ENCODE assay signal across 9 cellular contexts in the genomic region with DNA sequence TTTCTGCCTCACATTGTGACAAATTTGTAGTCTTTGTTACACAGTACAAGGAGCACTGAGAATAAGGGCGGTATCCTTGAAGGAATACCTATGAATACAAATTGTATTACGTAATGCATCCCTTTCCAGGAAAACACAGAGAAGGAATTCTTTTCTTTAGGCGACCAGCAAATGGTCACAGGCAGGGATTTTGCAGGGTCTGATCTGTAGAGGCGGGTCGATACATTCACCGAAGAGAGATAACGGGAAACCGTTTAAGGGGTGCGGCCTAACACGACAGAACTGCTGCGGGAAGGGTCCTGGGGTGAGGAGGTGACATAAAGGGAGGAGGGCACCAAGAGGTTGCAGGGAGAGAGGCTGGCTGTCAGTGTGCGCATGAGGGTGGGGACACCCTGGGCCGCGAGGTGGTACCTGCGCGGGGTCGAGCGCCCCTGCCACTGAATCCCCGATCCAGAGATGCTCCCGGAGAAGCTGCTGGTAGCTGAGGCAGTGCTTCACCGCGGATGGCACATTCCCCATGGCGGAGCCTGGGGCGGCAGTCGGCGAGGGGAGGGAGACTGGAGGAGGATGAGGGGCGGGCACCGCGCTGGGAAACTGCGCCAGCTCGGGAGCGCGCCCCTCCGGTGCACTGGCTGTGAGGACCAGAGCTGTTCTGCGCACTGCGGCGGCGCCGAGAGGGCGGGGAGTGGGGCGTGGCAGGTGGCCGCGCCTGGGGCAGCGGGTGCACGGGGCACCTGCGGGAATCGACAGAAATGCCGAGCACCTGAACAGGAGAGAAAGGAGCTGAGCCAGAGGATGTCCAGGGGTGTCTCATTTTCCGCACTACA. TPM values are rescaled to one million over a fixed set of nuclear protein-coding genes. Genes with fewer than 3 reads are reported as not detected.
DNase-seq lines count a peak whose midpoint lies in the region; ATAC-seq, FAIRE-seq and TF ChIP-seq lines count a peak whose summit lies in the region.
"Had no signal": no experiment of that assay in that cellular context is flagged by ENCODE, and none has a peak within 500 bp of the region (broad histone marks: within the 10 kb centered on the region; RNA-seq: fewer than 3 reads in every experiment).

A gene (minus strand): TSS at position 656 of the 827 bp plus-strand sequence. CDS start 137 bp downstream, at position 519.

- no peaks in the 10 kb centered on the region for H3K4me1 ChIP-seq in HUES48 (ENCODE audit: control insufficient read depth, insufficient read depth, low read length)

- H3K27ac ChIP-seq in HUES48 (ENCODE audit: low read depth, low read length): no peak within 1 kb of the TSS
- H3K27ac ChIP-seq in angular gyrus (ENCODE audit: low read depth, low read length): peak within 1 kb of the TSS; percentile 64

- H3K36me3 ChIP-seq in HUES48 (ENCODE audit: control insufficient read depth, insufficient read depth, low read length): no peaks in the 10 kb centered on the region

- no peaks in the 10 kb centered on the region for H3K36me3 Mint-ChIP-seq in progenitor cell of endocrine pancreas (ENCODE audit: insufficient read depth)

- H3K9me3 ChIP-seq in HUES48 (ENCODE audit: control insufficient read depth, insufficient read depth, low read length): peaks cover 2% of the 10 kb centered on the region

- no peaks in the 10 kb centered on the region for H3K9me3 Mint-ChIP-seq in progenitor cell of endocrine pancreas (ENCODE audit: low read depth)

- peak within 1 kb of the TSS; percentile 90 for H3K4me3 Mint-ChIP-seq in progenitor cell of endocrine pancreas (ENCODE audit: low read depth)
- H3K4me3 Mint-ChIP-seq: activated naive CD8-positive, alpha-beta T cell had no signal

- H3K27me3 ChIP-seq in HUES48 (ENCODE audit: control insufficient read depth, insufficient read depth, low read length): peaks cover 11% of the 10 kb centered on the region; the same call in 1 of the 2 replicates

- H3K4me1 Mint-ChIP-seq in progenitor cell of endocrine pancreas (ENCODE audit: low read depth): peaks cover 14% of the 10 kb centered on the region

- no peak for FAIRE-seq in GM19239 (lab: Jason Lieb, UNC)

- peak within 1 kb of the TSS; percentile 89 for H3K27ac Mint-ChIP-seq in progenitor cell of endocrine pancreas
- H3K27ac Mint-ChIP-seq: activated naive CD8-positive, alpha-beta T cell had no signal

- H3K27me3 Mint-ChIP-seq in progenitor cell of endocrine pancreas: peaks cover 34% of the 10 kb centered on the region

- ATAC-seq in GM21717 (IDR thresholded peaks at IDR 0.05; ENCODE audit: unreplicated experiment): no peak

- H3K9ac ChIP-seq in HUES48 (ENCODE audit: low read depth, low read length): peak within 1 kb of the TSS; percentile 5; the same call in 1 of the 2 replicates

- no peak for TF ChIP-seq CTCF in progenitor cell of endocrine pancreas (IDR thresholded peaks at IDR 0.05; ENCODE audit: unreplicated experiment)

- H3K4me3 ChIP-seq in HUES48 (ENCODE audit: low read depth, low read length): peak within 1 kb of the TSS; percentile 75

- DNase-seq in hippocampal formation (lab: John Stamatoyannopoulos, UW) (peak; percentile 29 to 40), progenitor cell of endocrine pancreas (ENCODE audit: low spot score, unreplicated experiment) (peak; percentile 44), activated gamma-delta T cell treated with Interleukin-2 at 50 U/mL for 16 hours (no peak), NCI-H2029 (lab: John Stamatoyannopoulos, UW) (no peak), GM19239 (ENCODE audit: insufficient read length, low spot score) (no peak)

RNA-seq across cellular contexts. Expression of the gene that starts here (rescaled TPM):
- total RNA-seq in progenitor cell of endocrine pancreas: 0.96 and 1.8 TPM in 2 replicates

Comparison
In these comparisons a context has a peak if more than half of its experiments do, and no peak if none do; other contexts are left out.
1. DNase-seq: peak in hippocampal formation (2 of 2) and progenitor cell of endocrine pancreas (single experiment); none in activated gamma-delta T cell treated with Interleukin-2 at 50 U/mL for 16 hours (single experiment), NCI-H2029 (single experiment) and GM19239 (single experiment).